In genomic region chr17:12020595-12021590, GRCh38 we compare ENCODE assay signal across 8 cellular contexts. TPM values are rescaled to one million over a fixed set of nuclear protein-coding genes. Genes with fewer than 3 reads are reported as not detected.
DNase-seq lines count a peak whose midpoint lies in the region; ATAC-seq and TF ChIP-seq lines count a peak whose summit lies in the region.

Gene MAP2K4 (plus strand): TSS chr17:12020877. CDS start chr17:12020887, 10 bp downstream.

- H3K9me3 Mint-ChIP-seq in activated CD4-positive, alpha-beta T cell treated with anti-CD3 and anti-CD28 coated beads, Interleukin-2, amount 10 ng/mL, durations not matched to agents 24 days and 14 days, result no peaks in the 10 kb centered on the region

- intact Hi-C loops in activated CD4-positive, alpha-beta T cell treated with anti-CD3 and anti-CD28 coated beads, Interleukin-2, amount 10 ng/mL, durations not matched to agents 24 days and 14 days (cut with micrococcal nuclease), result loop anchor here (1.0 to 5.0 kb wide), 3 partner anchors 20 to 34 kb away; partner anchors contain the start of gene ZNF18

- DNase-seq in AG10803 (ENCODE audit: low read depth) (peak; percentile 87), NCI-H510A (lab: John Stamatoyannopoulos, UW) (peak; percentile 73), cortex of kidney (lab: John Stamatoyannopoulos, UW) (peak; percentile 39), left lobe of liver (ENCODE audit: low spot score) (peak; percentile 96)
- DNase-seq in activated CD4-positive, alpha-beta T cell treated with anti-CD3 and anti-CD28 coated beads, Interleukin-2, amount 10 ng/mL, durations not matched to agents 24 days and 14 days, result peak; percentile 99
- DNase-seq in stimulated activated CD4-positive, alpha-beta T cell treated with anti-CD3 and anti-CD28 coated beads, Interleukin-2, amount 100 ng/mL, for 24 hours, result peak; percentile 95 to 97

- peaks cover 31% of the 10 kb centered on the region for H3K4me1 Mint-ChIP-seq in activated CD4-positive, alpha-beta T cell treated with anti-CD3 and anti-CD28 coated beads, Interleukin-2, amount 10 ng/mL, durations not matched to agents 24 days and 14 days

- in situ Hi-C loops in GM18951 (cut with MboI; ENCODE audit: low sequenced_read_pairs, unreplicated experiment), result no loop called here

- no peak for TF ChIP-seq CTCF in AG10803 (conservative IDR thresholded peaks at IDR 0.05; ENCODE audit: low read length)

- peak; percentile 93 for ATAC-seq in HG03175 (IDR thresholded peaks at IDR 0.05; ENCODE audit: unreplicated experiment)
- ATAC-seq in left lobe of liver, result peak; percentile 99

- peak within 1 kb of the TSS; percentile 79 for H3K4me3 Mint-ChIP-seq in activated CD4-positive, alpha-beta T cell treated with anti-CD3 and anti-CD28 coated beads, Interleukin-2, amount 10 ng/mL, durations not matched to agents 24 days and 14 days

- no peak within 1 kb of the TSS for H3K27ac Mint-ChIP-seq in activated CD4-positive, alpha-beta T cell treated with anti-CD3 and anti-CD28 coated beads, Interleukin-2, amount 10 ng/mL, durations not matched to agents 24 days and 14 days

- peak; percentile 92 for TF ChIP-seq POLR2A in GM18951 (IDR thresholded peaks at IDR 0.05; ENCODE audit: extremely low read depth, insufficient read depth, insufficient read length)

- peak within 1 kb of the TSS; percentile 71 for H3K4me3 ChIP-seq in AG10803 (ENCODE audit: low read length)

- H3K36me3 Mint-ChIP-seq in activated CD4-positive, alpha-beta T cell treated with anti-CD3 and anti-CD28 coated beads, Interleukin-2, amount 10 ng/mL, durations not matched to agents 24 days and 14 days (ENCODE audit: low read depth), result peaks cover 1% of the 10 kb centered on the region

- H3K27me3 Mint-ChIP-seq in activated CD4-positive, alpha-beta T cell treated with anti-CD3 and anti-CD28 coated beads, Interleukin-2, amount 10 ng/mL, durations not matched to agents 24 days and 14 days, result peaks cover 13% of the 10 kb centered on the region

RNA-seq across cellular contexts. Expression of gene MAP2K4, which starts in this region (rescaled TPM):
- total RNA-seq in activated CD4-positive, alpha-beta T cell treated with anti-CD3 and anti-CD28 coated beads, Interleukin-2, amount 10 ng/mL, durations not matched to agents 24 days and 14 days, result 32.7 and 35.2 TPM in 2 replicates
- total RNA-seq in left lobe of liver, result 12.7 TPM

Comparison
In these comparisons a context has a peak if more than half of its experiments do, and no peak if none do; other contexts are left out.
1. Peak in every context shown above with its lines: DNase-seq, ATAC-seq and H3K4me3 ChIP-seq.
2. DNase-seq: peak in every context shown above with its lines; median percentile 99 in activated CD4-positive, alpha-beta T cell treated with anti-CD3 and anti-CD28 coated beads, Interleukin-2, amount 10 ng/mL, durations not matched to agents 24 days and 14 days; 96 in left lobe of liver; 96 in stimulated activated CD4-positive, alpha-beta T cell treated with anti-CD3 and anti-CD28 coated beads, Interleukin-2, amount 100 ng/mL, for 24 hours; 87 in AG10803; 73 in NCI-H510A; 39 in cortex of kidney.